8 cellular contexts compared by ENCODE assay signal in the genomic region with DNA sequence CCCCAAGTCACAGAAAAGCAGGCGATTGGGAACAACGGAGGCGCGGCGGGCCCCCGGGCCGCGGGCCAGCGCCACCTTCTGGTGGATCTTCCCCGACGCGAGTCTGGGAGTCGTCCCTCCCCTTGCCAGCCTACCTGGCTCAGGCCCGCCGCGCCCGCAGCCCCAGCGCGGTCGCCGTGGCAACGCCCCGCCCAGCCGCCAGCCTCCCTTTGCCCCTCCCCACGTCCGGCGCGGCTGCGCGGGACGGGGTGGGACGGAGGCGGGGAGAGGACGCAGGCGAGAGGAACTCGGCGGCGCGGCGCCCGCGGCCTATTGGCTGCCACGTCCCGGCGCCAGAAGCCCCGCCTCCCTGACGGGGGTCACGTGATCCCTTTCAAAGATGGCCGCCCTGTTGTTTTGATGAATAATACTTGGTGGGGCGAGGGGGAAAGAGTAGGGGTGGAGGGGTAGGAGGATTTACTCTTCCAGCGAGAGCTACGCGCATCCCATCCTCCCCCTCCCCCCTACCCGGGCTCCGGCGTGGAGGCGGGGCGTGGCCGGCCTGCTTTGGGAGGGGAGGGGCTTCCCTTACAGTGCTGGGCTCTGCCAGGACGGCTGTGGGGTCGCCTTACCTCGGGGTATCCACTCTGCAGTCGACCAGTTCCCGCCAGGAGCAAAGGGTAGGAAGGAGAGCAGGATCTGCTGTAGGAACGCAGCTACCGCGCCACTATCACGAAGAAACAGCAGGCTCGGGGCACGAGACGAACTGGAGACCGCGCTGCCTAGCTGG. TPM values are rescaled to one million over a fixed set of nuclear protein-coding genes. Genes with fewer than 3 reads are reported as not detected.
A peak's percentile ranks its signal among the peaks of the same experiment; 100 is the strongest.
DNase-seq lines count a peak whose midpoint lies in the region; ATAC-seq and TF ChIP-seq lines count a peak whose summit lies in the region.

A gene (plus strand): TSS at position 369 of the 769 bp plus-strand sequence. CDS start 713 bp downstream, outside the sequence.

- TF ChIP-seq CTCF in epithelial cell of esophagus (IDR thresholded peaks at IDR 0.05; ENCODE audit: insufficient read depth, low read depth, low read length, missing control alignments) (peak; percentile 75), mucosa of descending colon (IDR thresholded peaks at IDR 0.05) (peak; percentile 78)

- intact Hi-C loops in mucosa of descending colon (cut with DNase I, micrococcal nuclease), result no loop called here

- peak within 1 kb of the TSS; percentile 98 for H3K4me3 ChIP-seq in epithelial cell of esophagus (ENCODE audit: low read length)
- H3K4me3 ChIP-seq in mucosa of descending colon, result peak within 1 kb of the TSS; percentile 79

- H3K27me3 Mint-ChIP-seq in IgD-negative memory B cell, result no peaks in the 10 kb centered on the region

- peaks cover 20% of the 10 kb centered on the region for H3K4me1 ChIP-seq in mucosa of descending colon (ENCODE audit: low read depth)

- no peaks in the 10 kb centered on the region for H3K36me3 ChIP-seq in mucosa of descending colon (ENCODE audit: low read depth)

- DNase-seq in DMS153 (lab: John Stamatoyannopoulos, UW) (peak; percentile 98), OCI-M1 (lab: John Stamatoyannopoulos, UW) (peak; percentile 99), activated T-cell treated with anti-CD3 and anti-CD28 coated beads for 24 hours (ENCODE audit: low read depth) (peak; percentile 98), epithelial cell of esophagus (ENCODE audit: low read depth) (peak; percentile 99), mucosa of descending colon (peak; percentile 99)
- peak; percentile 97 for DNase-seq in stimulated activated CD8-positive, alpha-beta memory T cell treated with anti-CD3 and anti-CD28 coated beads, Interleukin-4, amount 100 ng/mL, for 24 hours (ENCODE audit: low read depth)

- H3K27ac Mint-ChIP-seq in IgD-negative memory B cell, result peak within 1 kb of the TSS; percentile 89 to 98 (median 96)

- H3K9me3 ChIP-seq in mucosa of descending colon, result no peaks in the 10 kb centered on the region

- H3K4me3 Mint-ChIP-seq in IgD-negative memory B cell, result peak within 1 kb of the TSS; percentile 95 to 99 (median 97)

- no peaks in the 10 kb centered on the region for H3K9me3 Mint-ChIP-seq in IgD-negative memory B cell

- peaks cover 2% of the 10 kb centered on the region for H3K36me3 Mint-ChIP-seq in IgD-negative memory B cell

- ATAC-seq in GM21529 (IDR thresholded peaks at IDR 0.05; ENCODE audit: unreplicated experiment) (peak; percentile 94), mucosa of descending colon (peak; percentile 99)

- peaks cover 17 to 23% (median 20%) of the 10 kb centered on the region in 3 donors for H3K4me1 Mint-ChIP-seq in IgD-negative memory B cell

RNA-seq across cellular contexts. Expression of the gene that starts here (rescaled TPM):
- 9.0 TPM for polyA plus RNA-seq in IgD-negative memory B cell
- total RNA-seq in mucosa of descending colon, result 10 to 100 TPM; 40.7 to 66.2 (median 41.4) TPM

Comparison
In these comparisons a context has a peak if more than half of its experiments do, and no peak if none do; other contexts are left out.
1. Peak in every context shown above with its lines: DNase-seq, ATAC-seq and H3K4me3 ChIP-seq.